ENCODE assay signal across 1 cellular context in genomic region chr2:118321436-118322100, GRCh38.
A peak's percentile ranks its signal among the peaks of the same experiment; 100 is the strongest.
TF ChIP-seq lines count a peak whose summit lies in the region.

No MANE protein-coding gene starts in this region.

TF ChIP-seq in HepG2, 621 proteins besides CTCF, POLR2A, EP300 and RAD21 (continued from another document and continues in another):
- TF ChIP-seq CSRNP1 (CRISPR knock-in tag; IDR thresholded peaks at IDR 0.05) (no peak), ZNF224 (CRISPR knock-in tag; IDR thresholded peaks at IDR 0.05) (no peak), ETV6 (CRISPR knock-in tag; conservative IDR thresholded peaks at IDR 0.05) (no peak), KMT2B (CRISPR knock-in tag; IDR thresholded peaks at IDR 0.05) (no peak), HNF4G (IDR thresholded peaks at IDR 0.05; ENCODE audit: borderline replicate concordance, low read depth, low read length) (0 out of 2 replicates have a peak, but pooled peaks have one; percentile 17), HNF4G (CRISPR knock-in tag; IDR thresholded peaks at IDR 0.05; ENCODE audit: borderline replicate concordance, low read depth) (no peak), E2F5 (CRISPR knock-in tag; conservative IDR thresholded peaks at IDR 0.05) (no peak), BORCS8-MEF2B (CRISPR knock-in tag; IDR thresholded peaks at IDR 0.05) (no peak), ZNF766 (CRISPR knock-in tag; IDR thresholded peaks at IDR 0.05; ENCODE audit: borderline replicate concordance) (no peak), FOXA3 (CRISPR knock-in tag; IDR thresholded peaks at IDR 0.05) (peak; percentile 74), ELF4 (CRISPR knock-in tag; IDR thresholded peaks at IDR 0.05; ENCODE audit: borderline replicate concordance) (no peak), HNRNPK (IDR thresholded peaks at IDR 0.05; ENCODE audit: low read depth, low read length, poor library complexity, severe bottlenecking) (no peak), ZNF512B (CRISPR knock-in tag; IDR thresholded peaks at IDR 0.05; ENCODE audit: borderline replicate concordance) (no peak), THYN1 (CRISPR knock-in tag; IDR thresholded peaks at IDR 0.05; ENCODE audit: borderline replicate concordance, low read depth) (no peak), FOXO1 (CRISPR knock-in tag; IDR thresholded peaks at IDR 0.05) (peak; percentile 27; the same call in 1 of the 2 replicates), STAG1 (CRISPR knock-in tag; IDR thresholded peaks at IDR 0.05) (peak; percentile 58), CREM (IDR thresholded peaks at IDR 0.05) (no peak), CREM (CRISPR knock-in tag; IDR thresholded peaks at IDR 0.05) (no peak), SYNCRIP (IDR thresholded peaks at IDR 0.05; ENCODE audit: insufficient read depth, low read depth, low read length) (no peak), E2F1 (CRISPR knock-in tag; IDR thresholded peaks at IDR 0.05) (no peak), CBX5 (CRISPR knock-in tag; IDR thresholded peaks at IDR 0.05; ENCODE audit: borderline replicate concordance) (no peak), HHEX (CRISPR knock-in tag; IDR thresholded peaks at IDR 0.05) (no peak), THRA (CRISPR knock-in tag; IDR thresholded peaks at IDR 0.05; ENCODE audit: borderline replicate concordance) (no peak), THAP9 (CRISPR knock-in tag; IDR thresholded peaks at IDR 0.05; ENCODE audit: borderline replicate concordance) (no peak), SMC3 (IDR thresholded peaks at IDR 0.05; ENCODE audit: low read length) (0 out of 2 replicates have a peak, but pooled peaks have one; percentile 8), LCORL (IDR thresholded peaks at IDR 0.05) (no peak), LCORL (CRISPR knock-in tag; IDR thresholded peaks at IDR 0.05) (0 out of 2 replicates have a peak, but pooled peaks have one; percentile 18), CENPT (CRISPR knock-in tag; IDR thresholded peaks at IDR 0.05; ENCODE audit: low read depth) (no peak), MYNN (CRISPR knock-in tag; IDR thresholded peaks at IDR 0.05; ENCODE audit: low read depth) (peak; percentile 78; the same call in 1 of the 2 replicates), RFX1 (IDR thresholded peaks at IDR 0.05) (no peak), ARNT (IDR thresholded peaks at IDR 0.05) (no peak), RFXANK (CRISPR knock-in tag; IDR thresholded peaks at IDR 0.05) (no peak), ZBTB10 (CRISPR knock-in tag; IDR thresholded peaks at IDR 0.05; ENCODE audit: borderline replicate concordance) (no peak), ZNF550 (CRISPR knock-in tag; IDR thresholded peaks at IDR 0.05; ENCODE audit: borderline replicate concordance) (no peak), SATB2 (CRISPR knock-in tag; IDR thresholded peaks at IDR 0.05) (no peak), KLF6 (CRISPR knock-in tag; IDR thresholded peaks at IDR 0.05) (no peak), EED (CRISPR knock-in tag; IDR thresholded peaks at IDR 0.05) (no peak), FOSL1 (CRISPR knock-in tag; IDR thresholded peaks at IDR 0.05; ENCODE audit: borderline replicate concordance) (no peak), NR2F1 (CRISPR knock-in tag; IDR thresholded peaks at IDR 0.05) (peak; percentile 64 to 78; a peak in 3 of 4 replicates), TARDBP (CRISPR knock-in tag; IDR thresholded peaks at IDR 0.05) (no peak)
- TF ChIP-seq, protein P1, sequence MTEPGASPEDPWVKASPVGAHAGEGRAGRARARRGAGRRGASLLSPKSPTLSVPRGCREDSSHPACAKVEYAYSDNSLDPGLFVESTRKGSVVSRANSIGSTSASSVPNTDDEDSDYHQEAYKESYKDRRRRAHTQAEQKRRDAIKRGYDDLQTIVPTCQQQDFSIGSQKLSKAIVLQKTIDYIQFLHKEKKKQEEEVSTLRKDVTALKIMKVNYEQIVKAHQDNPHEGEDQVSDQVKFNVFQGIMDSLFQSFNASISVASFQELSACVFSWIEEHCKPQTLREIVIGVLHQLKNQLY (CRISPR knock-in tag; IDR thresholded peaks at IDR 0.05): no peak
